9 cellular contexts compared by ENCODE assay signal in the genomic region with DNA sequence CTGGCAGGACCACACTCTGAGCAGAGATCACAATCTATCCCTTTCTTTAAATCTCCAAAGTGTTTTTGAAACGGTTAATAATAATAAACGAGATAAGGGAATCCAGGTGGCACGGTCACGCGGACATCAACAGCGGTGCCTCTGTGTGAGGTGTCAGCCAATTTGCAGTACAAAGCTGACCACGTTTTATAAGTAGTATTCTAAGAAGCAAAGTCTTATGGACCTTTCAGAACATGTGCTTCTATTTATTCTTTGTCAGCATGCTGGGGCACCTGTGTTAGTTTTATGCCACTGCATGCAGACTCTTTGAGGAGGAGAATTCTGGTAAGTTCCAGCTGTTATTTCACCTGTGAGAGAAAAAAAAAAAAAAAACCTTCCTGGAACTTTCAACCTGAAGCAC.
"Had no signal": no experiment of that assay in that cellular context is flagged by ENCODE, and none has a peak within 500 bp of the region (broad histone marks: within the 10 kb centered on the region; RNA-seq: fewer than 3 reads in every experiment).

No MANE protein-coding gene starts in this region.

- H3K36me3 ChIP-seq: HAP-1 had no signal

- H3K4me2 ChIP-seq: KMS-11 had no signal

- H3K9me3 Mint-ChIP-seq: HFFc6, IgD-negative memory B cell had no signal

- H3K4me1 ChIP-seq: HAP-1 had no signal

- H3K9ac ChIP-seq: KMS-11 had no signal

- DNase-seq: GOT3, H7, HFFc6, KBM-7 had no signal

- H3K4me1 Mint-ChIP-seq: IgD-negative memory B cell had no signal

- H3K4me3 Mint-ChIP-seq: HFFc6, IgD-negative memory B cell had no signal

- H3K9me3 ChIP-seq: HAP-1 had no signal

- H3K4me3 ChIP-seq: HAP-1 had no signal

- ATAC-seq: HCT116 had no signal

- H3K27ac Mint-ChIP-seq: HFFc6, IgD-negative memory B cell had no signal

- H3K27ac ChIP-seq: HL-60, KMS-11 had no signal

- H3K36me3 Mint-ChIP-seq: IgD-negative memory B cell had no signal
